In genomic region chr3:49703443-49703927, GRCh38 we compare ENCODE assay signal across 8 cellular contexts. TPM values are rescaled to one million over a fixed set of nuclear protein-coding genes. Genes with fewer than 3 reads are reported as not detected.
DNase-seq lines count a peak whose midpoint lies in the region; ATAC-seq, FAIRE-seq and TF ChIP-seq lines count a peak whose summit lies in the region.

No MANE protein-coding gene starts in this region.

- CTCF ChIA-PET in A673 (lab: Charles Lee): interaction anchor here (1.0 kb wide), 1 partner anchor 135 kb away, joined by 6 read pairs; no protein-coding TSS in a partner anchor

- no CpG with 5 or more reads among the region's 14 CpGs for WGBS in trophoblast cell (ENCODE audit: extremely low coverage, insufficient coverage, insufficient read length)

- no peak overlapping the region for H3K14ac ChIP-seq in trophoblast cell (ENCODE audit: low read length)

- intact Hi-C loops in A673 (cut with micrococcal nuclease; ENCODE audit: unreplicated experiment): loop anchor here (5.0 kb wide), 1 partner anchor 204 kb away; no protein-coding TSS in a partner anchor

- no peak overlapping the region for H4K12ac ChIP-seq in trophoblast cell (ENCODE audit: low read depth, low read length)

- H3K4me1 ChIP-seq in A673 (ENCODE audit: insufficient read depth, low read length, poor library complexity, severe bottlenecking) (no peaks in the 10 kb centered on the region), trophoblast cell (ENCODE audit: control insufficient read depth in 1 of 2, insufficient read depth in 2 of 2, low read length in 2 of 2) (peaks cover 2 to 5% of the 10 kb centered on the region in 2 experiments)

- H3K4me2 ChIP-seq in trophoblast cell (ENCODE audit: low read length): no peak overlapping the region

- TF ChIP-seq POLR2A in GM12891 (IDR thresholded peaks at IDR 0.05; ENCODE audit: low read depth, low read length): no peak

- TF ChIP-seq CTCF in A673 (conservative IDR thresholded peaks at IDR 0.05; ENCODE audit: low read depth, low read length): peak; percentile 63

- no peak overlapping the region for H3K18ac ChIP-seq in trophoblast cell (ENCODE audit: low read length)

- H3K27me3 ChIP-seq in A673 (replicated peaks; ENCODE audit: insufficient read depth, low read depth, low read length, poor library complexity): no peaks in the 10 kb centered on the region
- H3K27me3 ChIP-seq in trophoblast cell (ENCODE audit: insufficient read depth, low read length): no peaks in the 10 kb centered on the region

- H3K23ac ChIP-seq in trophoblast cell (ENCODE audit: low read length): no peak overlapping the region

- no peak overlapping the region for H3K4ac ChIP-seq in trophoblast cell (ENCODE audit: low read depth, low read length)

- no peak for ATAC-seq in HG03139 (IDR thresholded peaks at IDR 0.05; ENCODE audit: unreplicated experiment)

- POLR2A ChIA-PET in A673 (lab: Charles Lee; ENCODE audit: low non-redundant PET): no interaction called here

- H3K79me2 ChIP-seq in trophoblast cell (ENCODE audit: control insufficient read depth, insufficient read depth, low read length, poor library complexity): no peaks in the 10 kb centered on the region

- H3K27ac ChIP-seq in A673 (ENCODE audit: low read depth, low read length, poor library complexity, severe bottlenecking) (no peak overlapping the region), trophoblast cell (ENCODE audit: low read depth, low read length) (no peak overlapping the region)

- H2BK5ac ChIP-seq in trophoblast cell (ENCODE audit: low read depth, low read length, poor library complexity): no peak overlapping the region

- no peak overlapping the region for H2BK12ac ChIP-seq in trophoblast cell (ENCODE audit: low read length)

- H3K4me3 ChIP-seq in A673 (ENCODE audit: low read depth, low read length, poor library complexity, severe bottlenecking): no peak overlapping the region
- no peak overlapping the region for H3K4me3 ChIP-seq in trophoblast cell (ENCODE audit: low read depth, low read length)

- H3K9ac ChIP-seq in trophoblast cell (ENCODE audit: low read length): no peak overlapping the region

- DNase-seq in A673 (ENCODE audit: low spot score) (peak; percentile 60), GM12891 (ENCODE audit: insufficient read length, low spot score) (peak; percentile 97), HT1080 (ENCODE audit: low read depth) (peak; percentile 70), RPMI7951 (ENCODE audit: low read depth) (peak; percentile 62), foreskin melanocyte (peak; percentile 29), trophoblast cell (peak; percentile 52 to 79)
- DNase-seq in activated effector memory CD4-positive, alpha-beta T cell treated with Interleukin-2 at 50 U/mL for 16 hours: peak; percentile 51

- H3K79me1 ChIP-seq in trophoblast cell (ENCODE audit: low read length): no peaks in the 10 kb centered on the region

- no peak overlapping the region for H2AK5ac ChIP-seq in trophoblast cell (ENCODE audit: low read length)

- H4K91ac ChIP-seq in trophoblast cell (ENCODE audit: low read depth, low read length): no peak overlapping the region

- no peak overlapping the region for H4K8ac ChIP-seq in trophoblast cell (ENCODE audit: low read depth, low read length)

- no TSS peak for BruUV-seq in A673 (replicated peaks; lab: Mats Ljungman, UMichigan)

- H3K36me3 ChIP-seq in A673 (ENCODE audit: insufficient read depth, low read length, poor library complexity, severe bottlenecking) (no peaks in the 10 kb centered on the region), trophoblast cell (ENCODE audit: control insufficient read depth in 1 of 2, insufficient read depth in 2 of 2, low read length in 2 of 2) (peaks cover 49 to 66% of the 10 kb centered on the region in 2 experiments)

- H3K9me3 ChIP-seq in A673 (ENCODE audit: low read depth, low read length, poor library complexity, severe bottlenecking) (no peaks in the 10 kb centered on the region), trophoblast cell (ENCODE audit: insufficient read depth, low read depth, low read length) (peaks cover 2% of the 10 kb centered on the region)

- no peak overlapping the region for H2AFZ ChIP-seq in trophoblast cell (ENCODE audit: insufficient read depth, low read length, poor library complexity)

- no peak overlapping the region for H2BK120ac ChIP-seq in trophoblast cell (ENCODE audit: insufficient read depth, low read length, poor library complexity)

- peak; percentile 93 for FAIRE-seq in GM12891 (lab: Jason Lieb, UNC)

TF ChIP-seq in GM12891, 5 proteins besides CTCF, POLR2A, EP300 and RAD21:
- no peak for TF ChIP-seq TAF1 (IDR thresholded peaks at IDR 0.05; ENCODE audit: low read depth, low read length)
- no peak for TF ChIP-seq PAX5 (IDR thresholded peaks at IDR 0.05; ENCODE audit: insufficient read depth, low read length, severe bottlenecking)
- TF ChIP-seq POU2F2 (IDR thresholded peaks at IDR 0.05; ENCODE audit: low read depth, low read length): no peak
- no peak for TF ChIP-seq POLR2AphosphoS5 (IDR thresholded peaks at IDR 0.05; ENCODE audit: low read depth, low read length)
- no peak for TF ChIP-seq SPI1 (IDR thresholded peaks at IDR 0.05; ENCODE audit: low read depth, low read length)
TF ChIP-seq in GM12891: peak in this region for 0.

RNA-seq across cellular contexts. Expression of gene RNF123, which starts 14.1 kb away (rescaled TPM):
- 31.0 and 31.5 TPM in 2 replicates for total RNA-seq in A673 (2021)
- polyA plus RNA-seq in GM12891 (2012; ENCODE audit: low read depth, missing spikeins): 7.8 TPM
- total RNA-seq in HT1080 (2014; rRNA removed; shearing (Covaris generic)): 19.3 and 24.4 TPM in 2 replicates
- polyA plus RNA-seq in HT1080 (2015; cell fraction: cytosol; rRNA removed): 33.3 and 37.5 TPM in 2 replicates
- 83.4 and 88.1 TPM in 2 replicates for polyA plus RNA-seq in HT1080 (2015; cell fraction: nucleus; rRNA removed)
- total RNA-seq in RPMI7951 (2014; rRNA removed; shearing (Covaris generic)): 11.0 and 17.4 TPM in 2 replicates
- 23.4 and 24.3 TPM in 2 replicates for polyA plus RNA-seq in trophoblast cell (2013)

RNA-seq across cellular contexts. Expression of gene MST1, which starts 14.2 kb away (rescaled TPM):
- 3.7 and 4.5 TPM in 2 replicates for total RNA-seq in A673 (2021)
- polyA plus RNA-seq in GM12891 (2012; ENCODE audit: low read depth, missing spikeins): 21.7 TPM
- 1.1 and 1.6 TPM in 2 replicates for total RNA-seq in HT1080 (2014; rRNA removed; shearing (Covaris generic))
- polyA plus RNA-seq in HT1080 (2015; cell fraction: cytosol; rRNA removed): 1.6 and 2.7 TPM in 2 replicates
- 81.2 and 89.8 TPM in 2 replicates for polyA plus RNA-seq in HT1080 (2015; cell fraction: nucleus; rRNA removed)
- total RNA-seq in RPMI7951 (2014; rRNA removed; shearing (Covaris generic)): 0.88 and 3.4 TPM in 2 replicates
- polyA plus RNA-seq in trophoblast cell (2013): 14.1 and 16.4 TPM in 2 replicates

RNA-seq across cellular contexts. Expression of gene AMIGO3, which starts 16.0 kb away (rescaled TPM):
- total RNA-seq in A673 (2021): 0.28 TPM in 1 of 2 replicates, not detected in the other
- polyA plus RNA-seq in GM12891 (2012; ENCODE audit: low read depth, missing spikeins): 1.0 TPM
- 2.0 and 3.2 TPM in 2 replicates for total RNA-seq in HT1080 (2014; rRNA removed; shearing (Covaris generic))
- polyA plus RNA-seq in HT1080 (2015; cell fraction: cytosol; rRNA removed): 0.50 and 1.1 TPM in 2 replicates
- polyA plus RNA-seq in HT1080 (2015; cell fraction: nucleus; rRNA removed): 4.2 and 4.6 TPM in 2 replicates
- total RNA-seq in RPMI7951 (2014; rRNA removed; shearing (Covaris generic)): 1.1 and 4.3 TPM in 2 replicates
- 4.6 and 4.9 TPM in 2 replicates for polyA plus RNA-seq in trophoblast cell (2013)

RNA-seq across cellular contexts. Expression of gene GMPPB, which starts 20.3 kb away (rescaled TPM):
- 15.2 and 16.6 TPM in 2 replicates for total RNA-seq in A673 (2021)
- 18.9 TPM for polyA plus RNA-seq in GM12891 (2012; ENCODE audit: low read depth, missing spikeins)
- 25.9 and 31.0 TPM in 2 replicates for total RNA-seq in HT1080 (2014; rRNA removed; shearing (Covaris generic))
- 12.2 and 12.8 TPM in 2 replicates for polyA plus RNA-seq in HT1080 (2015; cell fraction: cytosol; rRNA removed)
- polyA plus RNA-seq in HT1080 (2015; cell fraction: nucleus; rRNA removed): 25.1 and 27.7 TPM in 2 replicates
- 28.5 and 49.1 TPM in 2 replicates for total RNA-seq in RPMI7951 (2014; rRNA removed; shearing (Covaris generic))
- 39.9 and 42.9 TPM in 2 replicates for polyA plus RNA-seq in trophoblast cell (2013)

RNA-seq across cellular contexts. Expression of gene APEH, which starts 29.3 kb away (rescaled TPM):
- total RNA-seq in A673 (2021): 64.9 and 67.4 TPM in 2 replicates
- 80.9 TPM for polyA plus RNA-seq in GM12891 (2012; ENCODE audit: low read depth, missing spikeins)
- total RNA-seq in HT1080 (2014; rRNA removed; shearing (Covaris generic)): 154 and 163 TPM in 2 replicates
- 96.5 and 105 TPM in 2 replicates for polyA plus RNA-seq in HT1080 (2015; cell fraction: cytosol; rRNA removed)
- 168 and 202 TPM in 2 replicates for polyA plus RNA-seq in HT1080 (2015; cell fraction: nucleus; rRNA removed)
- 103 and 108 TPM in 2 replicates for total RNA-seq in RPMI7951 (2014; rRNA removed; shearing (Covaris generic))
- polyA plus RNA-seq in trophoblast cell (2013): 54.4 and 54.8 TPM in 2 replicates

Comparison
In these comparisons a context has a peak if more than half of its experiments do, and no peak if none do; other contexts are left out.
1. DNase-seq: peak in every context shown above with its lines; median percentile 97 in GM12891; 70 in HT1080; 66 in trophoblast cell; 62 in RPMI7951; 60 in A673; 51 in activated effector memory CD4-positive, alpha-beta T cell treated with Interleukin-2 at 50 U/mL for 16 hours; 29 in foreskin melanocyte.